13 cellular contexts compared by ENCODE assay signal in genomic region chr14:22512106-22512814, GRCh38.
DNase-seq lines count a peak whose midpoint lies in the region; ATAC-seq, FAIRE-seq and TF ChIP-seq lines count a peak whose summit lies in the region.
"Had no signal": no experiment of that assay in that cellular context is flagged by ENCODE, and none has a peak within 500 bp of the region (broad histone marks: within the 10 kb centered on the region; RNA-seq: fewer than 3 reads in every experiment).

No MANE protein-coding gene starts in this region.

- TF ChIP-seq EP300 in tibial nerve (IDR thresholded peaks at IDR 0.05): no peak

- no peak for FAIRE-seq in kidney (lab: Jason Lieb, UNC)
- FAIRE-seq: K562, keratinocyte had no signal

- H3K36me3 Mint-ChIP-seq in activated naive CD4-positive, alpha-beta T cell treated with anti-CD3 and anti-CD28 coated beads, Interleukin-2, amount 50 U/mL, for 24 hours: peaks cover 54% of the 10 kb centered on the region
- H3K36me3 Mint-ChIP-seq in T-helper 17 cell (ENCODE audit: low read depth): peaks cover 13% of the 10 kb centered on the region
- H3K36me3 Mint-ChIP-seq: brain had no signal

- H3K27me3 Mint-ChIP-seq in activated naive CD4-positive, alpha-beta T cell treated with anti-CD3 and anti-CD28 coated beads, Interleukin-2, amount 50 U/mL, for 24 hours: no peaks in the 10 kb centered on the region
- H3K27me3 Mint-ChIP-seq in T-helper 17 cell: no peaks in the 10 kb centered on the region
- H3K27me3 Mint-ChIP-seq: brain had no signal

- intact Hi-C loops in kidney (cut with DNase I): no loop called here

- peak overlapping the region; percentile 88 for H3K4me3 Mint-ChIP-seq in activated naive CD4-positive, alpha-beta T cell treated with anti-CD3 and anti-CD28 coated beads, Interleukin-2, amount 50 U/mL, for 24 hours
- peak overlapping the region; percentile 79 for H3K4me3 Mint-ChIP-seq in T-helper 17 cell
- H3K4me3 Mint-ChIP-seq: brain had no signal

- 71 to 74% methylated on average over 2 of the region's 2 CpGs for whole genome bisulfite sequencing in tibial nerve, 2 donors

- peak; percentile 46 for ATAC-seq in T-helper 17 cell
- ATAC-seq: K562, SK-N-SH treated with all-trans-retinoic acid at 6 μM for 48 hours had no signal

- peak overlapping the region; percentile 49 to 51 for H3K27ac ChIP-seq in kidney (ENCODE audit: low read depth in 2 of 2, low read length in 2 of 2)
- peak overlapping the region in 3 of 4 donors; percentile 50 to 68 (median 67) for H3K27ac ChIP-seq in tibial nerve

- H3K9me3 ChIP-seq in T-helper 17 cell (ENCODE audit: control insufficient read depth, low read length, poor library complexity, severe bottlenecking) (no peaks in the 10 kb centered on the region), kidney (ENCODE audit: control insufficient read depth in 1 of 2, low read length in 2 of 2) (no peaks in the 10 kb centered on the region), tibial nerve (no peaks in the 10 kb centered on the region)

- CTCF ChIA-PET in HEK293T (lab: Yijun Ruan, JAX): interaction anchor here (1.2 kb wide), 1 partner anchor 27 kb away, joined by 5 read pairs; no protein-coding TSS in a partner anchor

- H3K9ac ChIP-seq in kidney (ENCODE audit: low read length in 2 of 2): no peak overlapping the region

- no peaks in the 10 kb centered on the region for H3K27me3 ChIP-seq in tibial nerve

- DNase-seq in activated naive CD4-positive, alpha-beta T cell treated with anti-CD3 and anti-CD28 coated beads, Interleukin-2, amount 50 U/mL, for 16 hours: no peak
- DNase-seq in T-helper 17 cell: no peak
- DNase-seq in kidney: no peak
- DNase-seq in tibial nerve (ENCODE audit: low spot score in 2 of 2): no peak
- no peak for DNase-seq in NCI-H748 (lab: John Stamatoyannopoulos, UW; ENCODE audit: unreplicated experiment)
- DNase-seq in midbrain (lab: John Stamatoyannopoulos, UW): no peak
- DNase-seq in HEK293T (ENCODE audit: extremely low spot score): no peak
- DNase-seq: posterior cingulate gyrus had no signal

- no peaks in the 10 kb centered on the region for H3K36me3 ChIP-seq in kidney (ENCODE audit: control insufficient read depth in 1 of 2, insufficient read depth in 2 of 2, low read length in 2 of 2)
- H3K36me3 ChIP-seq in tibial nerve: no peaks in the 10 kb centered on the region

- no peak for TF ChIP-seq POLR2A in tibial nerve (IDR thresholded peaks at IDR 0.05)

- no peaks in the 10 kb centered on the region for H3K9me3 Mint-ChIP-seq in activated naive CD4-positive, alpha-beta T cell treated with anti-CD3 and anti-CD28 coated beads, Interleukin-2, amount 50 U/mL, for 24 hours
- H3K9me3 Mint-ChIP-seq: brain had no signal

- H3K27ac Mint-ChIP-seq in activated naive CD4-positive, alpha-beta T cell treated with anti-CD3 and anti-CD28 coated beads, Interleukin-2, amount 50 U/mL, for 24 hours: peak overlapping the region; percentile 96
- peak overlapping the region; percentile 100 for H3K27ac Mint-ChIP-seq in T-helper 17 cell

- no peak overlapping the region for H3K4me3 ChIP-seq in kidney (ENCODE audit: low read length in 2 of 2)
- no peak overlapping the region for H3K4me3 ChIP-seq in tibial nerve
- H3K4me3 ChIP-seq: K562 had no signal

- POLR2A ChIA-PET in HEK293T (lab: Yijun Ruan, JAX): no interaction called here

- H3K4me1 Mint-ChIP-seq in activated naive CD4-positive, alpha-beta T cell treated with anti-CD3 and anti-CD28 coated beads, Interleukin-2, amount 50 U/mL, for 24 hours: peaks cover 71% of the 10 kb centered on the region
- H3K4me1 Mint-ChIP-seq in T-helper 17 cell: peaks cover 51% of the 10 kb centered on the region

- H3K4me1 ChIP-seq in kidney (ENCODE audit: control insufficient read depth in 1 of 2, insufficient read depth in 1 of 2, low read depth in 1 of 2, low read length in 2 of 2) (peaks cover 21 to 22% of the 10 kb centered on the region in 2 donors), tibial nerve (peaks cover 0 to 66% (median 31%) of the 10 kb centered on the region in 4 donors)

- TF ChIP-seq CTCF in kidney (IDR thresholded peaks at IDR 0.05; ENCODE audit: borderline replicate concordance, extremely low read depth, insufficient read depth) (no peak), tibial nerve (IDR thresholded peaks at IDR 0.05) (no peak)

TF ChIP-seq in HEK293T, 16 proteins besides CTCF, POLR2A, EP300 and RAD21:
- no peak for TF ChIP-seq BHLHE40 (IDR thresholded peaks at IDR 0.05; ENCODE audit: borderline replicate concordance)
- TF ChIP-seq TARDBP (IDR thresholded peaks at IDR 0.05): no peak
- TF ChIP-seq ELF4 (IDR thresholded peaks at IDR 0.05): no peak
- TF ChIP-seq FOXM1 (IDR thresholded peaks at IDR 0.05; ENCODE audit: borderline replicate concordance): no peak
- no peak for TF ChIP-seq HDGF (IDR thresholded peaks at IDR 0.05; ENCODE audit: borderline replicate concordance)
- no peak for TF ChIP-seq FOXA1 (IDR thresholded peaks at IDR 0.05)
- TF ChIP-seq SUZ12 (IDR thresholded peaks at IDR 0.05): no peak
- TF ChIP-seq ZNF384 (IDR thresholded peaks at IDR 0.05): no peak
- no peak for TF ChIP-seq SP1 (IDR thresholded peaks at IDR 0.05)
- TF ChIP-seq FOXK2 (IDR thresholded peaks at IDR 0.05): no peak
